Comparison of ENCODE assay signal across 1 cellular context in the genomic region with DNA sequence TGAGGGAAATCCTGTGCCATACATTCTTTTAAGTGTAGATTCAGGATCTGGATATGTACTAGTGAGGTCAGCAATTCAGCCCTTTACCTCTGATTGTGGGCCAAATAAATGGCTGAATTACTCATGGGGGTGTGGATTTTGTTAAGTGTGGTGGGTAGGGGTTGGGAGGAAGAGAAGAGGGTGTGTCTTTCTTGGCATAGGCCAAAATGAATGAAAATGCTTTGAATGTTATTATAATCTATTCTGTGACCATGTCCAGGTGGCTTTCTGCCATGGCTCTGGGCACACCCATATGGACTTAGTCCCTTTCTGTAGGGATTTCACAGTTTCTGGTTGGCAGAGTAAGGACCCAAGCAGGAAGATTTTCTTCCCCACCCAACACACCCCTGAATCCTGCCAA.
TF ChIP-seq lines count a peak whose summit lies in the region.

No MANE protein-coding gene starts in this region.

TF ChIP-seq in SK-N-SH, 30 proteins besides CTCF, POLR2A, EP300 and RAD21 (continued from another document):
- TF ChIP-seq TAF1 (IDR thresholded peaks at IDR 0.05; ENCODE audit: borderline replicate concordance, low read depth, low read length), result no peak
TF ChIP-seq in SK-N-SH: peak in this region for 0.
